18 cellular contexts compared by ENCODE assay signal in genomic region chrX:107936434-107936730, GRCh38. TPM values are rescaled to one million over a fixed set of nuclear protein-coding genes. Genes with fewer than 3 reads are reported as not detected.
DNase-seq lines count a peak whose midpoint lies in the region; ATAC-seq and TF ChIP-seq lines count a peak whose summit lies in the region.
"Had no signal": no experiment of that assay in that cellular context is flagged by ENCODE, and none has a peak within 500 bp of the region (broad histone marks: within the 10 kb centered on the region; RNA-seq: fewer than 3 reads in every experiment).

No MANE protein-coding gene starts in this region.

- ATAC-seq in stimulated activated naive CD8-positive, alpha-beta T cell treated with anti-CD3 and anti-CD28 coated beads, Interleukin-15, Interleukin-2, amounts not matched to agents 100 U/mL and 50 U/mL, for 24 hours, result no peak
- ATAC-seq in GM19395 (IDR thresholded peaks at IDR 0.05; ENCODE audit: unreplicated experiment), result no peak

- H3K9ac ChIP-seq in endodermal cell (ENCODE audit: extremely low read depth, low read length, poor library complexity, severe bottlenecking), result no peak overlapping the region
- H3K9ac ChIP-seq: KMS-11 had no signal

- no peaks in the 10 kb centered on the region for H3K4me1 ChIP-seq in endodermal cell (ENCODE audit: control insufficient read depth, insufficient read depth, low read length)
- H3K4me1 ChIP-seq: Caco-2, colonic mucosa had no signal

- H3K27me3 Mint-ChIP-seq in stimulated activated naive CD8-positive, alpha-beta T cell treated with anti-CD3 and anti-CD28 coated beads, Interleukin-15, Interleukin-2, amounts not matched to agents 100 ng/mL and 50 ng/mL, for 24 hours, result peaks cover 4% of the 10 kb centered on the region
- H3K27me3 Mint-ChIP-seq in endodermal cell (ENCODE audit: insufficient read depth), result peaks cover 14% of the 10 kb centered on the region

- no peaks in the 10 kb centered on the region for H3K36me3 Mint-ChIP-seq in stimulated activated naive CD8-positive, alpha-beta T cell treated with anti-CD3 and anti-CD28 coated beads, Interleukin-15, Interleukin-2, amounts not matched to agents 100 ng/mL and 50 ng/mL, for 24 hours (ENCODE audit: low read depth)
- peaks cover 2% of the 10 kb centered on the region for H3K36me3 Mint-ChIP-seq in endodermal cell (ENCODE audit: low read depth)

- no peak for DNase-seq in stimulated activated naive CD8-positive, alpha-beta T cell treated with anti-CD3 and anti-CD28 coated beads, Interleukin-15, Interleukin-2, amounts not matched to agents 100 U/mL and 50 U/mL, for 24 hours
- DNase-seq in endodermal cell (no peak), kidney epithelial cell (ENCODE audit: low read depth) (no peak), putamen (ENCODE audit: low spot score) (no peak), NAMALWA (ENCODE audit: low spot score) (no peak), HCEC 1CT (no peak)
- DNase-seq: activated CD4-positive, CD25-positive, alpha-beta regulatory T cell; Caco-2; colonic mucosa; NCI-H146; T-helper 1 cell had no signal

- no peaks in the 10 kb centered on the region for H3K9me3 ChIP-seq in endodermal cell (ENCODE audit: control insufficient read depth, low read length)
- H3K9me3 ChIP-seq: Caco-2, colonic mucosa had no signal

- H3K27ac Mint-ChIP-seq in stimulated activated naive CD8-positive, alpha-beta T cell treated with anti-CD3 and anti-CD28 coated beads, Interleukin-15, Interleukin-2, amounts not matched to agents 100 ng/mL and 50 ng/mL, for 24 hours, result no peak overlapping the region
- H3K27ac Mint-ChIP-seq in endodermal cell, result no peak overlapping the region

- TF ChIP-seq CTCF in endodermal cell (conservative IDR thresholded peaks at IDR 0.05) (no peak), kidney epithelial cell (IDR thresholded peaks at IDR 0.05; ENCODE audit: insufficient read depth, low read length, poor library complexity, severe bottlenecking) (no peak)

- WGBS in endodermal cell (ENCODE audit: insufficient coverage in 1 of 2, insufficient read length in 1 of 2), 2 experiments, result 84% methylated on average over 16 of the region's 16 CpGs; no CpG with 5 or more reads in 1 of the 2 experiments

- peak overlapping the region; percentile 62 for H3K4me3 Mint-ChIP-seq in stimulated activated naive CD8-positive, alpha-beta T cell treated with anti-CD3 and anti-CD28 coated beads, Interleukin-15, Interleukin-2, amounts not matched to agents 100 ng/mL and 50 ng/mL, for 24 hours
- H3K4me3 Mint-ChIP-seq in endodermal cell, result peak overlapping the region; percentile 80

- no peaks in the 10 kb centered on the region for H3K9me3 Mint-ChIP-seq in stimulated activated naive CD8-positive, alpha-beta T cell treated with anti-CD3 and anti-CD28 coated beads, Interleukin-15, Interleukin-2, amounts not matched to agents 100 ng/mL and 50 ng/mL, for 24 hours
- H3K9me3 Mint-ChIP-seq in endodermal cell, result no peaks in the 10 kb centered on the region

- H3K36me3 ChIP-seq in endodermal cell (ENCODE audit: control insufficient read depth, insufficient read depth, low read length) (no peaks in the 10 kb centered on the region), kidney epithelial cell (ENCODE audit: control insufficient read depth, insufficient read depth, low read length) (no peaks in the 10 kb centered on the region)
- H3K36me3 ChIP-seq: colonic mucosa had no signal

- no peak overlapping the region for H3K4me3 ChIP-seq in endodermal cell (ENCODE audit: low read length)
- peak overlapping the region; percentile 56 for H3K4me3 ChIP-seq in kidney epithelial cell (ENCODE audit: low read depth, low read length)
- H3K4me3 ChIP-seq: colonic mucosa had no signal

- H3K4me1 Mint-ChIP-seq in stimulated activated naive CD8-positive, alpha-beta T cell treated with anti-CD3 and anti-CD28 coated beads, Interleukin-15, Interleukin-2, amounts not matched to agents 100 ng/mL and 50 ng/mL, for 24 hours (ENCODE audit: low read depth), result peaks cover 6% of the 10 kb centered on the region
- peaks cover 8% of the 10 kb centered on the region for H3K4me1 Mint-ChIP-seq in endodermal cell

- H3K27me3 ChIP-seq in endodermal cell (ENCODE audit: control insufficient read depth, insufficient read depth, low read length, poor library complexity, severe bottlenecking) (no peaks in the 10 kb centered on the region), kidney epithelial cell (ENCODE audit: control insufficient read depth, insufficient read depth, low read length) (no peaks in the 10 kb centered on the region)
- H3K27me3 ChIP-seq: colonic mucosa had no signal

- no peak overlapping the region for H3K27ac ChIP-seq in endodermal cell (ENCODE audit: low read depth, low read length)
- H3K27ac ChIP-seq: colonic mucosa, KMS-11 had no signal

RNA-seq across cellular contexts. Expression of gene TEX13B, which starts 45.8 kb away (rescaled TPM):
- total RNA-seq in endodermal cell (not detected), kidney epithelial cell (not detected in 2 replicates)
- polyA plus RNA-seq in endodermal cell (2013, experiment 1 of 2), result not detected
- polyA plus RNA-seq in endodermal cell (2013, experiment 2 of 2), result not detected
- total RNA-seq: Caco-2, colonic mucosa, esophagus mucosa, H4, NCI-H460, occipital lobe had no signal
